Comparison of ENCODE assay signal across 2 cellular contexts in the genomic region with DNA sequence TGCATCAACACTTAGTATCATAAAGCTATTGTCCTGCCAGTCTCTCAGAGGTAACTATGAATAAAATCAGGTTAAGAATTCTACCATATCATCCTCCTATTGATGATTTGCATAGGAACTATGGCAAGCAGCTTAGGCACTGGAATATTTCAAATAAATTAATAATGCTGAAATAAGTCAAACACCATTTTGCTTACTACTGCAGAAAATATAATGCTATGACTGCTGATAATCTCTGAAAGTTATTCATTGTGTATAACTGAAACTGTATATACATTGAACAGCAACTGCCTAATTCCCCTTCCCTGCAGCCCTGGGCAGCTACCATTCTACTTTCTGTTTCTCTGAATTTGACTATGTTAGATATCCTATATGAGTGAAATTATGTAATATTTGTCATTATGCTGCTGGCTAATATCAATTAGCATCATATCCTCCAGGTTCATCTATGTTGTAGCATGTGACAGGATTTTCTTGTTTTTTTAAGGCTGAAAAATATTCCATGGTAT.
A peak's percentile ranks its signal among the peaks of the same experiment; 100 is the strongest.
TF ChIP-seq lines count a peak whose summit lies in the region.

No MANE protein-coding gene starts in this region.

TF ChIP-seq in HepG2, 621 proteins besides CTCF, POLR2A, EP300 and RAD21 (continues in another document):
- TF ChIP-seq ELF3 (CRISPR knock-in tag; IDR thresholded peaks at IDR 0.05) (no peak), PPARG (CRISPR knock-in tag; conservative IDR thresholded peaks at IDR 0.05) (no peak), MAFF (IDR thresholded peaks at IDR 0.05; ENCODE audit: low read depth, low read length) (peak; percentile 67), REL (CRISPR knock-in tag; conservative IDR thresholded peaks at IDR 0.05) (no peak), GFI1 (CRISPR knock-in tag; IDR thresholded peaks at IDR 0.05; ENCODE audit: borderline replicate concordance) (no peak), MAFK (conservative IDR thresholded peaks at IDR 0.05 in 1 of 2, IDR thresholded peaks at IDR 0.05 in 1 of 2; ENCODE audit: low read length in 2 of 2) (peak; percentile 14 to 66; a peak in 2 of 4 replicates), ZNF446 (CRISPR knock-in tag; IDR thresholded peaks at IDR 0.05) (no peak), RELA (CRISPR knock-in tag; IDR thresholded peaks at IDR 0.05) (no peak)
- TF ChIP-seq, protein P1, sequence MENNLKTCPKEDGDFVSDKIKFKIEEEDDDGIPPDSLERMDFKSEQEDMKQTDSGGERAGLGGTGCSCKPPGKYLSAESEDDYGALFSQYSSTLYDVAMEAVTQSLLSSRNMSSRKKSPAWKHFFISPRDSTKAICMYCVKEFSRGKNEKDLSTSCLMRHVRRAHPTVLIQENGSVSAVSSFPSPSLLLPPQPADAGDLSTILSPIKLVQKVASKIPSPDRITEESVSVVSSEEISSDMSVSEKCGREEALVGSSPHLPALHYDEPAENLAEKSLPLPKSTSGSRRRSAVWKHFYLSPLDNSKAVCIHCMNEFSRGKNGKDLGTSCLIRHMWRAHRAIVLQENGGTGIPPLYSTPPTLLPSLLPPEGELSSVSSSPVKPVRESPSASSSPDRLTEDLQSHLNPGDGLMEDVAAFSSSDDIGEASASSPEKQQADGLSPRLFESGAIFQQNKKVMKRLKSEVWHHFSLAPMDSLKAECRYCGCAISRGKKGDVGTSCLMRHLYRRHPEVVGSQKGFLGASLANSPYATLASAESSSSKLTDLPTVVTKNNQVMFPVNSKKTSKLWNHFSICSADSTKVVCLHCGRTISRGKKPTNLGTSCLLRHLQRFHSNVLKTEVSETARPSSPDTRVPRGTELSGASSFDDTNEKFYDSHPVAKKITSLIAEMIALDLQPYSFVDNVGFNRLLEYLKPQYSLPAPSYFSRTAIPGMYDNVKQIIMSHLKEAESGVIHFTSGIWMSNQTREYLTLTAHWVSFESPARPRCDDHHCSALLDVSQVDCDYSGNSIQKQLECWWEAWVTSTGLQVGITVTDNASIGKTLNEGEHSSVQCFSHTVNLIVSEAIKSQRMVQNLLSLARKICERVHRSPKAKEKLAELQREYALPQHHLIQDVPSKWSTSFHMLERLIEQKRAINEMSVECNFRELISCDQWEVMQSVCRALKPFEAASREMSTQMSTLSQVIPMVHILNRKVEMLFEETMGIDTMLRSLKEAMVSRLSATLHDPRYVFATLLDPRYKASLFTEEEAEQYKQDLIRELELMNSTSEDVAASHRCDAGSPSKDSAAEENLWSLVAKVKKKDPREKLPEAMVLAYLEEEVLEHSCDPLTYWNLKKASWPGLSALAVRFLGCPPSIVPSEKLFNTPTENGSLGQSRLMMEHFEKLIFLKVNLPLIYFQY (CRISPR knock-in tag; IDR thresholded peaks at IDR 0.05; ENCODE audit: borderline replicate concordance) = no peak
- TF ChIP-seq, protein P2, sequence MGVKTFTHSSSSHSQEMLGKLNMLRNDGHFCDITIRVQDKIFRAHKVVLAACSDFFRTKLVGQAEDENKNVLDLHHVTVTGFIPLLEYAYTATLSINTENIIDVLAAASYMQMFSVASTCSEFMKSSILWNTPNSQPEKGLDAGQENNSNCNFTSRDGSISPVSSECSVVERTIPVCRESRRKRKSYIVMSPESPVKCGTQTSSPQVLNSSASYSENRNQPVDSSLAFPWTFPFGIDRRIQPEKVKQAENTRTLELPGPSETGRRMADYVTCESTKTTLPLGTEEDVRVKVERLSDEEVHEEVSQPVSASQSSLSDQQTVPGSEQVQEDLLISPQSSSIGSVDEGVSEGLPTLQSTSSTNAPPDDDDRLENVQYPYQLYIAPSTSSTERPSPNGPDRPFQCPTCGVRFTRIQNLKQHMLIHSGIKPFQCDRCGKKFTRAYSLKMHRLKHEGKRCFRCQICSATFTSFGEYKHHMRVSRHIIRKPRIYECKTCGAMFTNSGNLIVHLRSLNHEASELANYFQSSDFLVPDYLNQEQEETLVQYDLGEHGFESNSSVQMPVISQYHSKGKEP (CRISPR knock-in tag; IDR thresholded peaks at IDR 0.05) = no peak
- TF ChIP-seq, protein P3, sequence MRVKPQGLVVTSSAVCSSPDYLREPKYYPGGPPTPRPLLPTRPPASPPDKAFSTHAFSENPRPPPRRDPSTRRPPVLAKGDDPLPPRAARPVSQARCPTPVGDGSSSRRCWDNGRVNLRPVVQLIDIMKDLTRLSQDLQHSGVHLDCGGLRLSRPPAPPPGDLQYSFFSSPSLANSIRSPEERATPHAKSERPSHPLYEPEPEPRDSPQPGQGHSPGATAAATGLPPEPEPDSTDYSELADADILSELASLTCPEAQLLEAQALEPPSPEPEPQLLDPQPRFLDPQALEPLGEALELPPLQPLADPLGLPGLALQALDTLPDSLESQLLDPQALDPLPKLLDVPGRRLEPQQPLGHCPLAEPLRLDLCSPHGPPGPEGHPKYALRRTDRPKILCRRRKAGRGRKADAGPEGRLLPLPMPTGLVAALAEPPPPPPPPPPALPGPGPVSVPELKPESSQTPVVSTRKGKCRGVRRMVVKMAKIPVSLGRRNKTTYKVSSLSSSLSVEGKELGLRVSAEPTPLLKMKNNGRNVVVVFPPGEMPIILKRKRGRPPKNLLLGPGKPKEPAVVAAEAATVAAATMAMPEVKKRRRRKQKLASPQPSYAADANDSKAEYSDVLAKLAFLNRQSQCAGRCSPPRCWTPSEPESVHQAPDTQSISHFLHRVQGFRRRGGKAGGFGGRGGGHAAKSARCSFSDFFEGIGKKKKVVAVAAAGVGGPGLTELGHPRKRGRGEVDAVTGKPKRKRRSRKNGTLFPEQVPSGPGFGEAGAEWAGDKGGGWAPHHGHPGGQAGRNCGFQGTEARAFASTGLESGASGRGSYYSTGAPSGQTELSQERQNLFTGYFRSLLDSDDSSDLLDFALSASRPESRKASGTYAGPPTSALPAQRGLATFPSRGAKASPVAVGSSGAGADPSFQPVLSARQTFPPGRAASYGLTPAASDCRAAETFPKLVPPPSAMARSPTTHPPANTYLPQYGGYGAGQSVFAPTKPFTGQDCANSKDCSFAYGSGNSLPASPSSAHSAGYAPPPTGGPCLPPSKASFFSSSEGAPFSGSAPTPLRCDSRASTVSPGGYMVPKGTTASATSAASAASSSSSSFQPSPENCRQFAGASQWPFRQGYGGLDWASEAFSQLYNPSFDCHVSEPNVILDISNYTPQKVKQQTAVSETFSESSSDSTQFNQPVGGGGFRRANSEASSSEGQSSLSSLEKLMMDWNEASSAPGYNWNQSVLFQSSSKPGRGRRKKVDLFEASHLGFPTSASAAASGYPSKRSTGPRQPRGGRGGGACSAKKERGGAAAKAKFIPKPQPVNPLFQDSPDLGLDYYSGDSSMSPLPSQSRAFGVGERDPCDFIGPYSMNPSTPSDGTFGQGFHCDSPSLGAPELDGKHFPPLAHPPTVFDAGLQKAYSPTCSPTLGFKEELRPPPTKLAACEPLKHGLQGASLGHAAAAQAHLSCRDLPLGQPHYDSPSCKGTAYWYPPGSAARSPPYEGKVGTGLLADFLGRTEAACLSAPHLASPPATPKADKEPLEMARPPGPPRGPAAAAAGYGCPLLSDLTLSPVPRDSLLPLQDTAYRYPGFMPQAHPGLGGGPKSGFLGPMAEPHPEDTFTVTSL (CRISPR knock-in tag; IDR thresholded peaks at IDR 0.05; ENCODE audit: borderline replicate concordance) = no peak
- TF ChIP-seq, protein P4, sequence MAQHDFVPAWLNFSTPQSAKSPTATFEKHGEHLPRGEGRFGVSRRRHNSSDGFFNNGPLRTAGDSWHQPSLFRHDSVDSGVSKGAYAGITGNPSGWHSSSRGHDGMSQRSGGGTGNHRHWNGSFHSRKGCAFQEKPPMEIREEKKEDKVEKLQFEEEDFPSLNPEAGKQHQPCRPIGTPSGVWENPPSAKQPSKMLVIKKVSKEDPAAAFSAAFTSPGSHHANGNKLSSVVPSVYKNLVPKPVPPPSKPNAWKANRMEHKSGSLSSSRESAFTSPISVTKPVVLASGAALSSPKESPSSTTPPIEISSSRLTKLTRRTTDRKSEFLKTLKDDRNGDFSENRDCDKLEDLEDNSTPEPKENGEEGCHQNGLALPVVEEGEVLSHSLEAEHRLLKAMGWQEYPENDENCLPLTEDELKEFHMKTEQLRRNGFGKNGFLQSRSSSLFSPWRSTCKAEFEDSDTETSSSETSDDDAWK (CRISPR knock-in tag; IDR thresholded peaks at IDR 0.05) = no peak

TF ChIP-seq in IMR-90, 13 proteins besides CTCF, POLR2A, EP300 and RAD21:
- TF ChIP-seq MXI1 (IDR thresholded peaks at IDR 0.05; ENCODE audit: borderline replicate concordance, low read depth, low read length) (no peak), MAFK (IDR thresholded peaks at IDR 0.05; ENCODE audit: low read depth, low read length) (peak; percentile 43)
